Comparison of ENCODE assay signal across 8 cellular contexts in the genomic region with DNA sequence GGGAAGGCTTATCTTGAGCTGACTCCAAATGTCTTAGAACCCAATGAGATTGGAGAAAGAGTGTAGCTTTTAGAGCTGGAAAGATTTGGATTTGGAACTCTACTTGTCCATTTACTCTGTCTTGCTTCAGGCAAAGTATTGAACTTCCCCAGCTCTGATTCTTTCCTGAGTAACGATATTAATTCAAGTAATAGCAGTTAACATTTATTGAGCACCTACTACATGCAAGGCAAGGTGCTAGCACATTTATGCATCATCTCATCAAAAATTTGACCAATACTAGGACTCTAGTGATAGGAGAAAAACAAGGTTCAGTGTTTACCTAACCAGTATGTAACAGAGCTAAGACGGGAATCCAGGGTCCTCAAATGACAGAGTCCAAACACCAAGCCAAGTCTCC. TPM values are rescaled to one million over a fixed set of nuclear protein-coding genes. Genes with fewer than 3 reads are reported as not detected.
"Had no signal": no experiment of that assay in that cellular context is flagged by ENCODE, and none has a peak within 500 bp of the region (broad histone marks: within the 10 kb centered on the region; RNA-seq: fewer than 3 reads in every experiment).

No MANE protein-coding gene starts in this region.

- H3K4me3 ChIP-seq: GM12878 had no signal

- FAIRE-seq: G401.6, GM12878, GM12891, GM12892, GM18507, GM19239 had no signal

- DNase-seq: GDM1, GF-D8 had no signal

- ATAC-seq: GM12878 had no signal

RNA-seq across cellular contexts. Expression of gene LRRN2, which starts 2.5 kb away (rescaled TPM):
- total RNA-seq: GM12878 had no signal
- polyA plus RNA-seq: GM12878 had no signal
